Comparison of ENCODE assay signal across 13 cellular contexts in the genomic region with DNA sequence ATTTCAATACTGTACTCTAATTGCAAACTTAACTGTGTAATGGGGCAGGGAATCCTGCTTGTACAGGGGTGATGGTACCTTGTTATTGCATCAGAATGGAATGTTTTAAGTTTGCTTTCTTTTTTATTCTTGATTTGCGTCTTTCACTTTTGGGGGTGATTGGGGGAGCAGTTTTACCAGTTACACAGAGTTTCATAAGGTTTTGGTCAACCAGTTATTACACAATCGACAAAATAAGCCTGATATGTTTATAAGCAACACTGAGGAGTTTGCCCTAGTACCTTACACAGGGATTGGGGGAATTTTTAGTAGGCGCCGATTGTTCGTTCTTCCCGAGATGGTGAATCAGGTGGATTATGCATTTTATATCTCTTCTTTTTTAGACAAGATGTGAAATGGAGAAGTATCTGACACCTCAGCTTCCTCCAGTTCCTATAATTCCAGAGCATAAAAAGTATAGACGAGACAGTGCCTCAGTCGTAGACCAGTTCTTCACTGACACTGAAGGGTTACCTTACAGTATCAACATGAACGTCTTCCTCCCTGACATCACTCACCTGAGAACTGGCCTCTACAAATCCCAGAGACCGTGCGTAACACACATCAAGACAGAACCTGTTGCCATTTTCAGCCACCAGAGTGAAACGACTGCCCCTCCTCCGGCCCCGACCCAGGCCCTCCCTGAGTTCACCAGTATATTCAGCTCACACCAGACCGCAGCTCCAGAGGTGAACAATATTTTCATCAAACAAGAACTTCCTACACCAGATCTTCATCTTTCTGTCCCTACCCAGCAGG. TPM values are rescaled to one million over a fixed set of nuclear protein-coding genes. Genes with fewer than 3 reads are reported as not detected.
DNase-seq lines count a peak whose midpoint lies in the region; ATAC-seq and TF ChIP-seq lines count a peak whose summit lies in the region.
"Had no signal": no experiment of that assay in that cellular context is flagged by ENCODE, and none has a peak within 500 bp of the region (broad histone marks: within the 10 kb centered on the region; RNA-seq: fewer than 3 reads in every experiment).

No MANE protein-coding gene starts in this region.

- H3K36me3 ChIP-seq in HAP-1 (replicated peaks) (peaks cover 38% of the 10 kb centered on the region), smooth muscle cell (ENCODE audit: low read depth) (no peaks in the 10 kb centered on the region), Karpas-422 (ENCODE audit: insufficient read depth, low read length) (no peaks in the 10 kb centered on the region)

- H3K79me2 ChIP-seq in smooth muscle cell (ENCODE audit: low read depth) (peaks cover 14% of the 10 kb centered on the region), Karpas-422 (ENCODE audit: low read length) (no peaks in the 10 kb centered on the region)

- no peak for TF ChIP-seq CTCF in astrocyte of the cerebellum (IDR thresholded peaks at IDR 0.05; ENCODE audit: low read depth, low read length, missing control alignments)
- no peak for TF ChIP-seq CTCF in smooth muscle cell (IDR thresholded peaks at IDR 0.05; ENCODE audit: borderline replicate concordance, insufficient read depth, poor library complexity, severe bottlenecking)

- H3K9me3 ChIP-seq in HAP-1 = no peaks in the 10 kb centered on the region
- no peaks in the 10 kb centered on the region for H3K9me3 ChIP-seq in smooth muscle cell (replicated peaks; ENCODE audit: low read depth)
- no peaks in the 10 kb centered on the region for H3K9me3 ChIP-seq in Karpas-422 (ENCODE audit: low read length)

- peak; percentile 13 for ATAC-seq in left colon

- H3K4me1 ChIP-seq in HAP-1 (peaks cover 62% of the 10 kb centered on the region), smooth muscle cell (ENCODE audit: low read depth) (peaks cover 7% of the 10 kb centered on the region), Karpas-422 (ENCODE audit: low read length) (peaks cover 21% of the 10 kb centered on the region)

- in situ Hi-C loops in HAP-1 (cut with MboI; ENCODE audit: low sequenced_read_pairs) (loop anchor here (25.0 kb wide), 2 partner anchors 224 to 351 kb away; no protein-coding TSS in a partner anchor), astrocyte of the cerebellum (cut with HindIII; ENCODE audit: low sequenced_read_pairs) (no loop called here)

- H3F3A ChIP-seq in smooth muscle cell (ENCODE audit: low read depth) = peaks cover 4% of the 10 kb centered on the region

- peak in 1 of 2 experiments; percentile 44 for DNase-seq in HAP-1 (ENCODE audit: low spot score in 2 of 2)
- DNase-seq in astrocyte of the cerebellum (ENCODE audit: low read depth) = no peak
- DNase-seq in left colon = peak in 1 of 2 donors; percentile 55
- no peak for DNase-seq in smooth muscle cell (lab: John Stamatoyannopoulos, UW; ENCODE audit: unreplicated experiment)
- DNase-seq in Karpas-422 = no peak
- no peak for DNase-seq in stimulated activated CD4-positive, alpha-beta T cell treated with anti-CD3 and anti-CD28 coated beads, Interleukin-4, amount 100 ng/mL, for 4 hours
- DNase-seq in activated CD4-positive, alpha-beta T cell treated with anti-CD3 and anti-CD28 coated beads for 4 hours = no peak
- DNase-seq in foreskin melanocyte = no peak
- DNase-seq: activated CD4-positive, alpha-beta memory T cell treated with anti-CD3 and anti-CD28 coated beads for 36 hours; activated naive CD8-positive, alpha-beta T cell treated with anti-CD3 and anti-CD28 coated beads, Interleukin-2, amount 10 ng/mL, durations not matched to agents 7 days and 5 days; DMS 273 treated with DMSO at 0.1 percent for 48 hours; effector memory CD4-positive, alpha-beta T cell; NCI-H774 had no signal

- H3K9me2 ChIP-seq in Karpas-422 (replicated peaks; ENCODE audit: insufficient read depth, low read length) = no peaks in the 10 kb centered on the region

- H3K9ac ChIP-seq in smooth muscle cell (ENCODE audit: low read depth) (peak overlapping the region; percentile 92), Karpas-422 (ENCODE audit: low read length) (no peak overlapping the region)

- H3K4me2 ChIP-seq in smooth muscle cell (peak overlapping the region; percentile 86), Karpas-422 (ENCODE audit: low read depth, low read length, poor library complexity, severe bottlenecking) (no peak overlapping the region)

- H3K27ac ChIP-seq in smooth muscle cell (ENCODE audit: low read depth) (peak overlapping the region; percentile 97), Karpas-422 (ENCODE audit: low read length) (no peak overlapping the region)

- no peak overlapping the region for H2AFZ ChIP-seq in smooth muscle cell (ENCODE audit: low read depth)
- no peak overlapping the region for H2AFZ ChIP-seq in Karpas-422 (ENCODE audit: low read length)

- H3K4me3 ChIP-seq in HAP-1 (peak overlapping the region; percentile 69), astrocyte of the cerebellum (ENCODE audit: low read depth, low read length) (peak overlapping the region; percentile 67), smooth muscle cell (peak overlapping the region; percentile 60), Karpas-422 (ENCODE audit: low read length) (no peak overlapping the region)

- WGBS in smooth muscle cell (ENCODE audit: low lambda C conversion rate) = 83% methylated on average over 15 of the region's 15 CpGs

- H4K20me1 ChIP-seq in smooth muscle cell (ENCODE audit: low read depth) (peaks cover 15% of the 10 kb centered on the region), Karpas-422 (ENCODE audit: insufficient read depth, low read depth, low read length) (no peaks in the 10 kb centered on the region)

- H3K27me3 ChIP-seq in HAP-1 (ENCODE audit: low read depth) = no peaks in the 10 kb centered on the region
- H3K27me3 ChIP-seq in smooth muscle cell (ENCODE audit: low read depth) = no peaks in the 10 kb centered on the region
- H3K27me3 ChIP-seq in Karpas-422 (ENCODE audit: low read length) = no peaks in the 10 kb centered on the region

- intact Hi-C loops in left colon (cut with DNase I, micrococcal nuclease) = no loop called here

RNA-seq across cellular contexts. Expression of gene KLF5, which starts 2.9 kb away (rescaled TPM):
- 100 to 1,000 TPM; 361 to 365 TPM for total RNA-seq in left colon
- 27.0 and 30.0 TPM in 2 replicates for total RNA-seq in smooth muscle cell
- 9.7 and 28.7 TPM in 2 replicates for polyA plus RNA-seq in smooth muscle cell
- total RNA-seq in Karpas-422 (2014; rRNA removed; shearing (Covaris generic); ENCODE audit: low replicate concordance) = 1.9 and 2.3 TPM in 2 replicates

Comparison
In these comparisons a context has a peak if more than half of its experiments do, and no peak if none do; other contexts are left out.
1. RNA of gene KLF5, which starts 2.9 kb away (total RNA-seq): 361 to 365 TPM in left colon; 27.0 to 30.0 TPM in smooth muscle cell and 1.9 to 2.3 TPM in Karpas-422; every median in the first group is over 10 times any median in the second.